9 cellular contexts compared by ENCODE assay signal in the genomic region with DNA sequence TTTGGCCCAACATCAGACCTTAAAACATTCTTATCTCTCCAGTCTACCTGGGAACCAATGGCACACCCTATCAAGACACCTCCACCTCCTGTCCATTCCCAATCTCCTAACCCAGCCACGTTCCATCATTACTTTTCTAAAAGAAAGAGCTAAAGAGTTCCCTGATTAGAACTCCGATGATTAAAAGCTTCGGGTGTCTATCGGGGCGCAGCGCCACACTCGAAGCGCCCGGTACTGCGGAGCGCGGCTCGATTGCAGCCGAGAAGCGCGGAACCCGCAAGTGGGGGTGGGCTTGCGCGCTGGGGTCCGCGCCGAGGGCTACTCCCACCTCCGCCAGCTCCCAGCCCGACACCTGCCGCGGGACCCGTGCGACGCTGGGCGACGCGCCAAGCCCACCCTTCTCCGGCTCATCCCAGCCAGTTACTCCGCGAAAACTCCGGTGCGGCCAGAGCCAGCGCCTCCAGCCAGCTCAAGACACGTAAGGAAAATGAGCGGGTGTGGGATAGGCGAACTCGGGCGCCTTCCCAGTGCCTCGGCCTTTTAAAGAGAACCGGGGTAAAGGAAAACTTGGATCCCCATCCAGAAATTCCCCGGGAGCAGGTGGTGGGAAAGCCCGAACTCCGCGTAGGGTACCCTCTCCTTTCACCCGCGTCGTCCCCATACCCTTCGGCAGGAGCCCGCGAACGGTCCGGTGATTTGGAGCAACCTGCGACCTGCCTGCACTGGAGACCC. TPM values are rescaled to one million over a fixed set of nuclear protein-coding genes. Genes with fewer than 3 reads are reported as not detected.
DNase-seq lines count a peak whose midpoint lies in the region; ATAC-seq, FAIRE-seq and TF ChIP-seq lines count a peak whose summit lies in the region.
"Had no signal": no experiment of that assay in that cellular context is flagged by ENCODE, and none has a peak within 500 bp of the region (broad histone marks: within the 10 kb centered on the region; RNA-seq: fewer than 3 reads in every experiment).

No MANE protein-coding gene starts in this region.

- H3K27me3 Mint-ChIP-seq in activated CD4-positive, alpha-beta memory T cell treated with anti-CD3 and anti-CD28 coated beads, Interleukin-2, amount 10 ng/mL, durations not matched to agents 7 days and 5 days = peaks cover 45% of the 10 kb centered on the region
- peaks cover 64% of the 10 kb centered on the region for H3K27me3 Mint-ChIP-seq in CD4-positive, alpha-beta T cell

- no peak for FAIRE-seq in endothelial cell of umbilical vein (lab: Jason Lieb, UNC)

- no peaks in the 10 kb centered on the region for H3K36me3 Mint-ChIP-seq in activated CD4-positive, alpha-beta memory T cell treated with anti-CD3 and anti-CD28 coated beads, Interleukin-2, amount 10 ng/mL, durations not matched to agents 7 days and 5 days (ENCODE audit: low read depth)
- H3K36me3 Mint-ChIP-seq in CD4-positive, alpha-beta T cell (ENCODE audit: low read depth) = no peaks in the 10 kb centered on the region

- H3K9me3 ChIP-seq in MM.1S (replicated peaks; ENCODE audit: insufficient read depth, low read length) (no peaks in the 10 kb centered on the region), endothelial cell of umbilical vein (replicated peaks; ENCODE audit: control insufficient read depth, insufficient read depth, low read length) (no peaks in the 10 kb centered on the region), mucosa of stomach (ENCODE audit: control insufficient read depth, low read length) (no peaks in the 10 kb centered on the region)
- H3K9me3 ChIP-seq in CD4-positive, alpha-beta T cell (ENCODE audit: control insufficient read depth, low read length) = no peaks in the 10 kb centered on the region
- H3K9me3 ChIP-seq: neutrophil had no signal

- no peak; the same call in 1 of the 2 replicates for TF ChIP-seq CTCF in MM.1S (IDR thresholded peaks at IDR 0.05; ENCODE audit: low read length)
- no peak for TF ChIP-seq CTCF in endothelial cell of umbilical vein (IDR thresholded peaks at IDR 0.05; ENCODE audit: extremely low read depth in 1 of 2, insufficient read depth in 1 of 2, low read depth in 1 of 2, low read length in 2 of 2)
- no peak for TF ChIP-seq CTCF in CD4-positive, alpha-beta T cell (IDR thresholded peaks at IDR 0.05)

- no peaks in the 10 kb centered on the region for H3K4me1 ChIP-seq in MM.1S (ENCODE audit: low read length)
- peaks cover 6% of the 10 kb centered on the region for H3K4me1 ChIP-seq in endothelial cell of umbilical vein (ENCODE audit: control insufficient read depth, extremely low read depth, insufficient read depth, low read length)
- peaks cover 9% of the 10 kb centered on the region for H3K4me1 ChIP-seq in mucosa of stomach (ENCODE audit: control insufficient read depth, insufficient read depth, low read length)

- H4K20me1 ChIP-seq in MM.1S (ENCODE audit: insufficient read depth, low read length) = no peaks in the 10 kb centered on the region
- H4K20me1 ChIP-seq in endothelial cell of umbilical vein (replicated peaks; ENCODE audit: control insufficient read depth, extremely low read depth, insufficient read depth, low read length) = no peaks in the 10 kb centered on the region

- H3K9me1 ChIP-seq in endothelial cell of umbilical vein (replicated peaks; ENCODE audit: control insufficient read depth, extremely low read depth, insufficient read depth, low read length) = no peaks in the 10 kb centered on the region

- no peaks in the 10 kb centered on the region for H3K9me3 Mint-ChIP-seq in activated CD4-positive, alpha-beta memory T cell treated with anti-CD3 and anti-CD28 coated beads, Interleukin-2, amount 10 ng/mL, durations not matched to agents 7 days and 5 days
- H3K9me3 Mint-ChIP-seq in CD4-positive, alpha-beta T cell = no peaks in the 10 kb centered on the region

- H2AFZ ChIP-seq in MM.1S (ENCODE audit: low read length) (peak overlapping the region; percentile 91), endothelial cell of umbilical vein (ENCODE audit: low read depth, low read length) (peak overlapping the region; percentile 56)

- H3K79me2 ChIP-seq in MM.1S (ENCODE audit: low read length) (no peaks in the 10 kb centered on the region), endothelial cell of umbilical vein (ENCODE audit: control insufficient read depth, insufficient read depth, low read length) (no peaks in the 10 kb centered on the region)

- H3K9me2 ChIP-seq in MM.1S (replicated peaks; ENCODE audit: insufficient read depth, low read length) = no peaks in the 10 kb centered on the region

- no peak for ATAC-seq in CD4-positive, alpha-beta T cell (ENCODE audit: poor library complexity)

- H3K36me3 ChIP-seq in MM.1S (replicated peaks; ENCODE audit: insufficient read depth, low read length) (no peaks in the 10 kb centered on the region), endothelial cell of umbilical vein (ENCODE audit: control insufficient read depth in 2 of 2, extremely low read depth in 1 of 2, insufficient read depth in 2 of 2, low read length in 2 of 2) (no peaks in the 10 kb centered on the region), mucosa of stomach (ENCODE audit: control insufficient read depth, insufficient read depth, low read length) (no peaks in the 10 kb centered on the region)
- H3K36me3 ChIP-seq: neutrophil had no signal

- CTCF ChIA-PET in endothelial cell of umbilical vein (lab: Charles Lee) = interaction anchor here (1.0 to 6.0 kb wide), 11 partner anchors 8 to 1163 kb away, joined by 3 to 108 read pairs (median 8); no protein-coding TSS in a partner anchor
- CTCF ChIA-PET in activated CD4-positive, alpha-beta memory T cell treated with anti-CD3 and anti-CD28 coated beads, Interleukin-2, amount 10 ng/mL, durations not matched to agents 7 days and 5 days (lab: Charles Lee) = interaction anchor here (1.3 to 1.6 kb wide), 2 partner anchors 220 to 835 kb away, joined by 4 to 5 read pairs; no protein-coding TSS in a partner anchor
- CTCF ChIA-PET in CD4-positive, alpha-beta T cell (lab: Charles Lee) = no interaction called here

- no peak overlapping the region for H3K27ac Mint-ChIP-seq in activated CD4-positive, alpha-beta memory T cell treated with anti-CD3 and anti-CD28 coated beads, Interleukin-2, amount 10 ng/mL, durations not matched to agents 7 days and 5 days
- no peak overlapping the region for H3K27ac Mint-ChIP-seq in CD4-positive, alpha-beta T cell

- peak overlapping the region; percentile 76 for H3K4me3 ChIP-seq in MM.1S (ENCODE audit: low read length)
- H3K4me3 ChIP-seq in endothelial cell of umbilical vein (replicated peaks in 1 of 3; ENCODE audit: insufficient read depth in 1 of 3, low read depth in 1 of 3, low read length in 3 of 3) = peak overlapping the region in 2 of 3 experiments; percentile 39 to 42
- peak overlapping the region; percentile 80 for H3K4me3 ChIP-seq in mucosa of stomach (ENCODE audit: low read length)

- peaks cover 14% of the 10 kb centered on the region for H3K4me1 Mint-ChIP-seq in activated CD4-positive, alpha-beta memory T cell treated with anti-CD3 and anti-CD28 coated beads, Interleukin-2, amount 10 ng/mL, durations not matched to agents 7 days and 5 days
- peaks cover 15% of the 10 kb centered on the region for H3K4me1 Mint-ChIP-seq in CD4-positive, alpha-beta T cell (ENCODE audit: low read depth)

- H3K4me3 Mint-ChIP-seq in activated CD4-positive, alpha-beta memory T cell treated with anti-CD3 and anti-CD28 coated beads, Interleukin-2, amount 10 ng/mL, durations not matched to agents 7 days and 5 days = no peak overlapping the region
- H3K4me3 Mint-ChIP-seq in CD4-positive, alpha-beta T cell = no peak overlapping the region

- no peaks in the 10 kb centered on the region for H3F3A ChIP-seq in MM.1S (ENCODE audit: insufficient read depth, low read length)

- TF ChIP-seq POLR2A in endothelial cell of umbilical vein (IDR thresholded peaks at IDR 0.05; ENCODE audit: low read depth, low read length) = no peak

- BruUV-seq in endothelial cell of umbilical vein (replicated peaks; lab: Mats Ljungman, UMichigan) = no TSS peak

- DNase-seq in ELR (ENCODE audit: low read depth) (peak; percentile 21), MM.1S (no peak), endothelial cell of umbilical vein (ENCODE audit: low read depth, low spot score) (peak; percentile 24), DMS79 treated with DMSO at 0.1 percent for 48 hours (lab: John Stamatoyannopoulos, UW) (no peak)
- no peak for DNase-seq in activated CD4-positive, alpha-beta memory T cell treated with anti-CD3 and anti-CD28 coated beads, Interleukin-2, amount 10 ng/mL, durations not matched to agents 7 days and 5 days
- DNase-seq in CD4-positive, alpha-beta T cell = no peak
- DNase-seq in stimulated activated CD4-positive, alpha-beta T cell treated with anti-CD3 and anti-CD28 coated beads, Interleukin-12 subunit alpha, Interleukin-12 subunit beta, amount 100 ng/mL, for 4 hours = no peak

- H3K4me2 ChIP-seq in MM.1S (ENCODE audit: low read depth, low read length) (peak overlapping the region; percentile 100), endothelial cell of umbilical vein (ENCODE audit: insufficient read depth, low read length) (peak overlapping the region; percentile 66)

- H3K9ac ChIP-seq in MM.1S (ENCODE audit: low read length) = peak overlapping the region; percentile 13; the same call in 1 of the 2 replicates
- no peak overlapping the region for H3K9ac ChIP-seq in endothelial cell of umbilical vein (replicated peaks; ENCODE audit: extremely low read depth, insufficient read depth, low read length)
- H3K9ac ChIP-seq in mucosa of stomach (ENCODE audit: low read length) = no peak overlapping the region

- H3K27me3 ChIP-seq in MM.1S (replicated peaks; ENCODE audit: insufficient read depth, low read length) = peaks cover 4% of the 10 kb centered on the region; the same call in 1 of the 2 replicates
- peaks cover 21 to 29% of the 10 kb centered on the region in 2 experiments for H3K27me3 ChIP-seq in endothelial cell of umbilical vein (ENCODE audit: control insufficient read depth in 2 of 2, insufficient read depth in 2 of 2, low read length in 2 of 2)
- peaks cover 25% of the 10 kb centered on the region for H3K27me3 ChIP-seq in mucosa of stomach (ENCODE audit: control insufficient read depth, insufficient read depth, low read length)
- H3K27me3 ChIP-seq in CD4-positive, alpha-beta T cell (ENCODE audit: control insufficient read depth, insufficient read depth, low read length) = peaks cover 39% of the 10 kb centered on the region

- POLR2A ChIA-PET in endothelial cell of umbilical vein (lab: Charles Lee) = interaction anchor here (1.5 kb wide), 1 partner anchor 162 kb away, joined by 3 read pairs; no protein-coding TSS in a partner anchor
- POLR2A ChIA-PET in activated CD4-positive, alpha-beta memory T cell treated with anti-CD3 and anti-CD28 coated beads, Interleukin-2, amount 10 ng/mL, durations not matched to agents 7 days and 5 days (lab: Charles Lee) = no interaction called here
- POLR2A ChIA-PET in CD4-positive, alpha-beta T cell (lab: Charles Lee) = no interaction called here

- intact Hi-C loops in endothelial cell of umbilical vein (cut with micrococcal nuclease) = loop anchor here (1.0 to 2.0 kb wide), 4 partner anchors 165 to 283 kb away; partner anchors contain the start of gene NAF1
- intact Hi-C loops in CD4-positive, alpha-beta T cell (cut with DNase I, micrococcal nuclease) = loop anchor here in 1 of 2 experiments (5.0 kb wide), 1 partner anchor 834 kb away; no protein-coding TSS in a partner anchor

- dilution Hi-C loops in endothelial cell of umbilical vein (cut with MboI; ENCODE audit: extremely low pct_ligation_motif_present, low sequenced_read_pairs) = no loop called here

- H3K27ac ChIP-seq in MM.1S (ENCODE audit: low read length) = no peak overlapping the region
- H3K27ac ChIP-seq in endothelial cell of umbilical vein (ENCODE audit: insufficient read depth, low read depth, low read length) = no peak overlapping the region
- H3K27ac ChIP-seq in CD4-positive, alpha-beta T cell (ENCODE audit: low read depth, low read length) = no peak overlapping the region
- H3K27ac ChIP-seq: neutrophil had no signal

RNA-seq across cellular contexts. Expression of gene NPY1R, which starts 0.6 kb away (rescaled TPM):
- total RNA-seq in endothelial cell of umbilical vein = not detected in 2 replicates
- 0.08 and 0.21 TPM in 2 replicates for polyA plus RNA-seq in endothelial cell of umbilical vein
- polyA plus RNA-seq in endothelial cell of umbilical vein (2011; cell fraction: cytosol; rRNA removed) = 0.05 and 0.07 TPM in 2 replicates
- 0.21 and 0.32 TPM in 2 replicates for polyA plus RNA-seq in endothelial cell of umbilical vein (2011; cell fraction: nucleus; rRNA removed)
- 0.29 TPM in 1 of 2 replicates, not detected in the other for polyA plus RNA-seq in endothelial cell of umbilical vein (2012)
- polyA minus RNA-seq in endothelial cell of umbilical vein = 0.42 TPM in 1 of 2 replicates, not detected in the other
- not detected for polyA minus RNA-seq in endothelial cell of umbilical vein (2011; cell fraction: cytosol; rRNA and poly(A)+ RNA removed)
- 0.34 TPM in 1 of 2 replicates, not detected in the other for polyA minus RNA-seq in endothelial cell of umbilical vein (2011; cell fraction: nucleus; rRNA and poly(A)+ RNA removed)
- total RNA-seq in activated CD4-positive, alpha-beta memory T cell treated with anti-CD3 and anti-CD28 coated beads, Interleukin-2, amount 10 ng/mL, durations not matched to agents 7 days and 5 days = not detected
- total RNA-seq in CD4-positive, alpha-beta T cell = not detected

RNA-seq across cellular contexts. Expression of gene NPY5R, which starts 11.9 kb away (rescaled TPM):
- total RNA-seq in endothelial cell of umbilical vein = not detected in 2 replicates
- polyA plus RNA-seq in endothelial cell of umbilical vein = not detected in 2 replicates
- polyA plus RNA-seq in endothelial cell of umbilical vein (2011; cell fraction: cytosol; rRNA removed) = not detected in 2 replicates
- polyA plus RNA-seq in endothelial cell of umbilical vein (2011; cell fraction: nucleus; rRNA removed) = not detected in 2 replicates
- not detected in 2 replicates for polyA plus RNA-seq in endothelial cell of umbilical vein (2012)
- not detected in 2 replicates for polyA minus RNA-seq in endothelial cell of umbilical vein
- polyA minus RNA-seq in endothelial cell of umbilical vein (2011; cell fraction: cytosol; rRNA and poly(A)+ RNA removed) = not detected
- not detected in 2 replicates for polyA minus RNA-seq in endothelial cell of umbilical vein (2011; cell fraction: nucleus; rRNA and poly(A)+ RNA removed)
- not detected for total RNA-seq in activated CD4-positive, alpha-beta memory T cell treated with anti-CD3 and anti-CD28 coated beads, Interleukin-2, amount 10 ng/mL, durations not matched to agents 7 days and 5 days
- not detected for total RNA-seq in CD4-positive, alpha-beta T cell

Comparison
In these comparisons a context has a peak if more than half of its experiments do, and no peak if none do; other contexts are left out.
1. DNase-seq: peak in ELR (single experiment) and endothelial cell of umbilical vein (single experiment); none in MM.1S (single experiment), activated CD4-positive, alpha-beta memory T cell treated with anti-CD3 and anti-CD28 coated beads, Interleukin-2, amount 10 ng/mL, durations not matched to agents 7 days and 5 days (single experiment), CD4-positive, alpha-beta T cell (0 of 10), stimulated activated CD4-positive, alpha-beta T cell treated with anti-CD3 and anti-CD28 coated beads, Interleukin-12 subunit alpha, Interleukin-12 subunit beta, amount 100 ng/mL, for 4 hours (single experiment) and DMS79 treated with DMSO at 0.1 percent for 48 hours (single experiment).
2. Peak in every context shown above with its lines, with median percentiles within 50 percentile points of each other: H3K4me3 ChIP-seq.